8 cellular contexts compared by ENCODE assay signal in the genomic region with DNA sequence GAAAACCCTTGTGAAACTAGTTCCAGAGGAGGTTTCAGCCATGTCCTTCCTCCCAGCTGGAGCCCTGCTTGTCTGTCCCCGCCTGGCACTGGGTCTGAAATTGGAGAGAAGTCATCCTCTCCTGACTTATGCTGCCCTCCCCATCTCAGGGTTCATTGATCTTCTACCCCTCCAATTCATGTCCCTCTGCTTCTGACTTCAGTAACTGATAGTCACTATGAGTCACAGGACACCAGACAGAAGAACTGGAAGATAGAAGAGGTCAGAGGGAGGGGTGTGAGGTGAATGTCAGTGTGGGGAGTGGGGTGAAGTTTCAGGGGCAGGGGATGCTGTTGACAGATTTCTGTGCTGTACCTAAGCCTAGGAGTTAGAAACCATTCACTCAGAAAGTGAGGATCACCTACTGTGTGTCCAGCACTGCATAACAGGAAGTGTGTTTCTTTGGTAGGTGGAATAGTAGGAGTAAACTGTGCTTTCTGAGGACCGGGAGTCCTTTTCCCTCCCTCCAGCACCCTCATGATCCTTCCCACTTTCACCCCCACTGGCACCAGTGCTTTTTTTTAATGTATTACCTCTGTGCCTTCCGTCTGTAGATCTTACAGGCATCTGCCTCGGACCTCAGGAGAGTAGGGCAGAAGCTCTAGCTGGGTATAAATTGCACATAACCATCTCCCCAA. TPM values are rescaled to one million over a fixed set of nuclear protein-coding genes. Genes with fewer than 3 reads are reported as not detected.
DNase-seq lines count a peak whose midpoint lies in the region; ATAC-seq and TF ChIP-seq lines count a peak whose summit lies in the region.

No MANE protein-coding gene starts in this region.

- H3K4me3 Mint-ChIP-seq in CD14-positive monocyte (peak overlapping the region; percentile 88 to 94), chondrocyte (ENCODE audit: unreplicated experiment) (peak overlapping the region; percentile 83), neural progenitor cell (peak overlapping the region; percentile 85)

- peak overlapping the region; percentile 55 for H2AFZ ChIP-seq in Karpas-422 (ENCODE audit: low read length)
- peak overlapping the region; percentile 93 for H2AFZ ChIP-seq in neural progenitor cell (replicated peaks)

- peaks cover 19% of the 10 kb centered on the region for H3K4me1 Mint-ChIP-seq in CD14-positive monocyte
- peaks cover 11% of the 10 kb centered on the region for H3K4me1 Mint-ChIP-seq in chondrocyte (ENCODE audit: low read depth)
- H3K4me1 Mint-ChIP-seq in neural progenitor cell = peaks cover 10% of the 10 kb centered on the region

- H3K9me3 Mint-ChIP-seq in CD14-positive monocyte = peaks cover 0 to 4% (median 0%) of the 10 kb centered on the region in 7 donors
- no peaks in the 10 kb centered on the region for H3K9me3 Mint-ChIP-seq in chondrocyte (ENCODE audit: low read depth)
- no peaks in the 10 kb centered on the region for H3K9me3 Mint-ChIP-seq in neural progenitor cell

- no peak overlapping the region for H3K27ac ChIP-seq in Karpas-422 (ENCODE audit: low read length)
- no peak overlapping the region for H3K27ac ChIP-seq in neural progenitor cell

- H3K79me2 ChIP-seq in Karpas-422 (ENCODE audit: low read length) (peaks cover 5% of the 10 kb centered on the region), neural progenitor cell (ENCODE audit: low read depth) (peaks cover 6% of the 10 kb centered on the region)

- H3K27me3 Mint-ChIP-seq in CD14-positive monocyte (ENCODE audit: low read depth in 3 of 3) (peaks cover 11 to 17% (median 15%) of the 10 kb centered on the region in 3 donors), chondrocyte (ENCODE audit: low read depth) (no peaks in the 10 kb centered on the region), neural progenitor cell (ENCODE audit: insufficient read depth, low read depth) (no peaks in the 10 kb centered on the region)

- no peaks in the 10 kb centered on the region for H4K20me1 ChIP-seq in Karpas-422 (ENCODE audit: insufficient read depth, low read depth, low read length)
- H4K20me1 ChIP-seq in neural progenitor cell (ENCODE audit: low read depth) = no peaks in the 10 kb centered on the region

- H3K9me2 ChIP-seq in Karpas-422 (replicated peaks; ENCODE audit: insufficient read depth, low read length) = no peaks in the 10 kb centered on the region

- TF ChIP-seq CTCF in CD14-positive monocyte (IDR thresholded peaks at IDR 0.05) (no peak), chondrocyte (IDR thresholded peaks at IDR 0.05) (no peak), neural progenitor cell (IDR thresholded peaks at IDR 0.05) (no peak)

- H3K27me3 ChIP-seq in Karpas-422 (ENCODE audit: low read length) (no peaks in the 10 kb centered on the region), neural progenitor cell (no peaks in the 10 kb centered on the region)

- no peak for ATAC-seq in HG02678 (IDR thresholded peaks at IDR 0.05; ENCODE audit: unreplicated experiment)

- H3K4me2 ChIP-seq in Karpas-422 (ENCODE audit: low read depth, low read length, poor library complexity, severe bottlenecking) (peak overlapping the region; percentile 98), neural progenitor cell (peak overlapping the region; percentile 87)

- peak overlapping the region in 4 of 7 donors; percentile 6 to 58 (median 36) for H3K27ac Mint-ChIP-seq in CD14-positive monocyte
- H3K27ac Mint-ChIP-seq in chondrocyte (ENCODE audit: unreplicated experiment) = peak overlapping the region; percentile 50
- H3K27ac Mint-ChIP-seq in neural progenitor cell = no peak overlapping the region

- H3K4me3 ChIP-seq in Karpas-422 (ENCODE audit: low read length) (peak overlapping the region; percentile 98), neural progenitor cell (peak overlapping the region; percentile 99)

- H3F3A ChIP-seq in neural progenitor cell (ENCODE audit: low read depth) = no peaks in the 10 kb centered on the region

- H3K9me3 ChIP-seq in Karpas-422 (ENCODE audit: low read length) (no peaks in the 10 kb centered on the region), neural progenitor cell (ENCODE audit: low read depth) (no peaks in the 10 kb centered on the region)

- H3K4me1 ChIP-seq in Karpas-422 (ENCODE audit: low read length) (peaks cover 21% of the 10 kb centered on the region), neural progenitor cell (peaks cover 4% of the 10 kb centered on the region)

- intact Hi-C loops in CD14-positive monocyte (cut with micrococcal nuclease) = no loop called here

- H3K36me3 ChIP-seq in Karpas-422 (ENCODE audit: insufficient read depth, low read length) (peaks cover 9% of the 10 kb centered on the region; the same call in 1 of the 2 replicates), neural progenitor cell (no peaks in the 10 kb centered on the region)

- H3K9ac ChIP-seq in Karpas-422 (ENCODE audit: low read length) = peak overlapping the region; percentile 93
- H3K9ac ChIP-seq in neural progenitor cell = no peak overlapping the region

- peaks cover 53 to 56% of the 10 kb centered on the region in 2 donors for H3K36me3 Mint-ChIP-seq in CD14-positive monocyte
- H3K36me3 Mint-ChIP-seq in chondrocyte (ENCODE audit: low read depth) = peaks cover 22% of the 10 kb centered on the region
- peaks cover 8% of the 10 kb centered on the region for H3K36me3 Mint-ChIP-seq in neural progenitor cell

- DNase-seq in CD14-positive monocyte (ENCODE audit: low spot score) (no peak), Karpas-422 (no peak), chondrocyte (ENCODE audit: low spot score) (no peak), neural progenitor cell (ENCODE audit: low spot score) (no peak), NK-92 (lab: John Stamatoyannopoulos, UW; ENCODE audit: unreplicated experiment) (no peak), NCI-H1417 treated with DMSO at 0.1 percent for 48 hours (lab: John Stamatoyannopoulos, UW) (no peak), NCI-H526 (lab: John Stamatoyannopoulos, UW) (no peak)

RNA-seq across cellular contexts. Expression of a gene that starts 0.6 kb away (rescaled TPM):
- 10 to 100 TPM; 59.2 to 63.6 TPM for polyA plus RNA-seq in CD14-positive monocyte
- total RNA-seq in Karpas-422 (2014; rRNA removed; shearing (Covaris generic); ENCODE audit: low replicate concordance) = 71.3 and 78.2 TPM in 2 replicates
- total RNA-seq in chondrocyte (38.4 to 41.8 TPM (median 39.7 TPM) in 3 replicates), neural progenitor cell (ENCODE audit: low replicate concordance) (38.0 and 89.6 TPM in 2 replicates)

RNA-seq across cellular contexts. Expression of a gene that starts 17.6 kb away (rescaled TPM):
- polyA plus RNA-seq in CD14-positive monocyte = 1 to 10 TPM; 3.5 to 3.6 TPM
- 16.2 and 22.1 TPM in 2 replicates for total RNA-seq in Karpas-422 (2014; rRNA removed; shearing (Covaris generic); ENCODE audit: low replicate concordance)
- total RNA-seq in chondrocyte (12.5 to 14.8 TPM (median 13.7 TPM) in 3 replicates), neural progenitor cell (ENCODE audit: low replicate concordance) (11.0 and 21.2 TPM in 2 replicates)
